8 cellular contexts compared by ENCODE assay signal in genomic region chr12:124273630-124274029, GRCh38. TPM values are rescaled to one million over a fixed set of nuclear protein-coding genes. Genes with fewer than 3 reads are reported as not detected.
DNase-seq lines count a peak whose midpoint lies in the region; FAIRE-seq and TF ChIP-seq lines count a peak whose summit lies in the region.

No MANE protein-coding gene starts in this region.

- in situ Hi-C loops in HAP-1 (cut with MboI; ENCODE audit: low sequenced_read_pairs) = no loop called here

- H3K27me3 ChIP-seq in HAP-1 (ENCODE audit: low read depth) (peaks cover 3% of the 10 kb centered on the region; the same call in 1 of the 2 replicates), bronchial epithelial cell (ENCODE audit: control insufficient read depth, insufficient read depth, low read length) (peaks cover 13% of the 10 kb centered on the region)

- peak; percentile 58 for FAIRE-seq in bronchial epithelial cell (lab: Jason Lieb, UNC)

- H3K4me1 ChIP-seq in HAP-1 = no peaks in the 10 kb centered on the region

- DNase-seq in SIG-M5 treated with dmso at 0.1 percent for 504 hours (lab: John Stamatoyannopoulos, UW; ENCODE audit: unreplicated experiment) (peak; percentile 73), SIG-M5 (lab: John Stamatoyannopoulos, UW) (no peak), HAP-1 (ENCODE audit: low spot score in 2 of 2) (peak; percentile 38 to 75), NCI-H510A (lab: John Stamatoyannopoulos, UW) (peak; percentile 50), bronchial epithelial cell (ENCODE audit: low read depth) (peak; percentile 87), posterior vena cava (ENCODE audit: low spot score) (peak; percentile 58), NCI-H2196 treated with DMSO at 0.1 percent for 48 hours (lab: John Stamatoyannopoulos, UW; ENCODE audit: unreplicated experiment) (no peak), midbrain (lab: John Stamatoyannopoulos, UW) (no peak)

- intact Hi-C loops in posterior vena cava (cut with DNase I) = no loop called here

- TF ChIP-seq CTCF in bronchial epithelial cell (IDR thresholded peaks at IDR 0.05; ENCODE audit: insufficient read depth, low read length, severe bottlenecking) = peak; percentile 53

- no peaks in the 10 kb centered on the region for H3K36me3 ChIP-seq in HAP-1 (replicated peaks)
- H3K36me3 ChIP-seq in bronchial epithelial cell (ENCODE audit: control insufficient read depth, insufficient read depth, low read length) = no peaks in the 10 kb centered on the region

- no peaks in the 10 kb centered on the region; the same call in 1 of the 2 replicates for H3K9me3 ChIP-seq in HAP-1

- no peak overlapping the region for H3K4me3 ChIP-seq in HAP-1
- no peak overlapping the region for H3K4me3 ChIP-seq in bronchial epithelial cell (ENCODE audit: low read depth, low read length)

RNA-seq across cellular contexts. Expression of gene RFLNA, which starts 21.3 kb away (rescaled TPM):
- total RNA-seq in bronchial epithelial cell (not detected in 2 replicates), posterior vena cava (1 to 10 TPM in 1 of 2 donors, under 1 TPM in 1; 0.97 to 1.2 TPM)

Comparison
In these comparisons a context has a peak if more than half of its experiments do, and no peak if none do; other contexts are left out.
1. DNase-seq: peak in SIG-M5 treated with dmso at 0.1 percent for 504 hours (single experiment), HAP-1 (2 of 2), NCI-H510A (single experiment), bronchial epithelial cell (single experiment) and posterior vena cava (single experiment); none in SIG-M5 (single experiment), NCI-H2196 treated with DMSO at 0.1 percent for 48 hours (single experiment) and midbrain (single experiment).